In genomic region chr3:121462565-121462964, GRCh38 we compare ENCODE assay signal across 20 cellular contexts.
DNase-seq lines count a peak whose midpoint lies in the region; ATAC-seq and TF ChIP-seq lines count a peak whose summit lies in the region.
"Had no signal": no experiment of that assay in that cellular context is flagged by ENCODE, and none has a peak within 500 bp of the region (broad histone marks: within the 10 kb centered on the region; RNA-seq: fewer than 3 reads in every experiment).

No MANE protein-coding gene starts in this region.

- H3K27ac Mint-ChIP-seq in MCF 10A (ENCODE audit: low read depth, unreplicated experiment): no peak overlapping the region
- H3K27ac Mint-ChIP-seq: B cell; CD4-positive, CD25-positive, alpha-beta regulatory T cell; CD8-positive, alpha-beta T cell; HFFc6 had no signal

- H3K27me3 Mint-ChIP-seq in MCF 10A (ENCODE audit: insufficient read depth, unreplicated experiment): no peaks in the 10 kb centered on the region
- H3K27me3 Mint-ChIP-seq: B cell; CD4-positive, CD25-positive, alpha-beta regulatory T cell had no signal

- CTCF ChIA-PET in MCF 10A (lab: Yijun Ruan, JAX): interaction anchor here (1.1 kb wide), 1 partner anchor 61 kb away, joined by 3 read pairs; no protein-coding TSS in a partner anchor

- H3K4me1 Mint-ChIP-seq in MCF 10A (ENCODE audit: insufficient read depth, unreplicated experiment): no peaks in the 10 kb centered on the region
- H3K4me1 Mint-ChIP-seq: B cell; CD4-positive, CD25-positive, alpha-beta regulatory T cell had no signal

- H3K4me1 ChIP-seq in left lung: no peaks in the 10 kb centered on the region
- H3K4me1 ChIP-seq in upper lobe of right lung: no peaks in the 10 kb centered on the region
- H3K4me1 ChIP-seq: BLaER1, Caco-2, HAP-1 had no signal

- H3K4me3 ChIP-seq in left lung (no peak overlapping the region), upper lobe of right lung (no peak overlapping the region)
- H3K4me3 ChIP-seq: BLaER1, HAP-1 had no signal

- H3K27me3 ChIP-seq in left lung (no peaks in the 10 kb centered on the region), upper lobe of right lung (no peaks in the 10 kb centered on the region)
- H3K27me3 ChIP-seq: BLaER1 had no signal

- no peak overlapping the region for H3K27ac ChIP-seq in left lung
- H3K27ac ChIP-seq in upper lobe of right lung: no peak overlapping the region
- H3K27ac ChIP-seq: 22Rv1, BLaER1, C4-2B had no signal

- no peak for TF ChIP-seq CTCF in left lung (IDR thresholded peaks at IDR 0.05)
- TF ChIP-seq CTCF in upper lobe of right lung (IDR thresholded peaks at IDR 0.05): no peak
- no peak for TF ChIP-seq CTCF in MCF 10A (IDR thresholded peaks at IDR 0.05; ENCODE audit: unreplicated experiment)

- H3K4me3 Mint-ChIP-seq in MCF 10A (ENCODE audit: unreplicated experiment): no peak overlapping the region
- H3K4me3 Mint-ChIP-seq: B cell; CD4-positive, CD25-positive, alpha-beta regulatory T cell; CD8-positive, alpha-beta T cell; HFFc6 had no signal

- ATAC-seq in esophagus mucosa (peak; percentile 83), left lung (peak; percentile 98), upper lobe of right lung (peak; percentile 64), HG02938 (IDR thresholded peaks at IDR 0.05; ENCODE audit: unreplicated experiment) (no peak)
- ATAC-seq: CD8-positive, alpha-beta T cell had no signal

- no TSS peak for BruUV-seq in MCF 10A (replicated peaks; lab: Mats Ljungman, UMichigan)

- H3K9me3 ChIP-seq in left lung: no peaks in the 10 kb centered on the region
- H3K9me3 ChIP-seq in upper lobe of right lung: no peaks in the 10 kb centered on the region
- H3K9me3 ChIP-seq: Caco-2, HAP-1 had no signal

- POLR2A ChIA-PET in MCF 10A (lab: Yijun Ruan, JAX): interaction anchor here (0.7 kb wide), 1 partner anchor 773 kb away, joined by 3 read pairs; no protein-coding TSS in a partner anchor

- intact Hi-C loops in left lung (cut with DNase I): no loop called here
- intact Hi-C loops in upper lobe of right lung (cut with DNase I): no loop called here
- intact Hi-C loops in MCF 10A (cut with micrococcal nuclease): no loop called here

- DNase-seq in SIG-M5 treated with dmso at 0.1 percent for 504 hours (lab: John Stamatoyannopoulos, UW; ENCODE audit: unreplicated experiment): peak; percentile 3
- no peak for DNase-seq in SIG-M5 (lab: John Stamatoyannopoulos, UW)
- DNase-seq in left lung: no peak
- no peak for DNase-seq in upper lobe of right lung
- DNase-seq in MCF 10A (ENCODE audit: unreplicated experiment): no peak
- no peak for DNase-seq in NCI-H82 (lab: John Stamatoyannopoulos, UW)
- DNase-seq: Caco-2; CD4-positive, CD25-positive, alpha-beta regulatory T cell; CD8-positive, alpha-beta T cell; DMS153; DND-41; GOT3; HFFc6 had no signal

- H3K36me3 ChIP-seq in left lung: peaks cover 0 to 5% of the 10 kb centered on the region in 2 donors
- no peaks in the 10 kb centered on the region for H3K36me3 ChIP-seq in upper lobe of right lung

- H3K9me3 Mint-ChIP-seq in MCF 10A (ENCODE audit: unreplicated experiment): no peaks in the 10 kb centered on the region
- H3K9me3 Mint-ChIP-seq: CD8-positive, alpha-beta T cell; HFFc6 had no signal

- peaks cover 31% of the 10 kb centered on the region for H3K36me3 Mint-ChIP-seq in MCF 10A (ENCODE audit: insufficient read depth, unreplicated experiment)
- H3K36me3 Mint-ChIP-seq: CD8-positive, alpha-beta T cell had no signal
